ENCODE assay signal across 8 cellular contexts in genomic region chr22:20298803-20299735, GRCh38. TPM values are rescaled to one million over a fixed set of nuclear protein-coding genes. Genes with fewer than 3 reads are reported as not detected.
DNase-seq lines count a peak whose midpoint lies in the region; ATAC-seq and TF ChIP-seq lines count a peak whose summit lies in the region.

No MANE protein-coding gene starts in this region.

- DNase-seq in DMS53 (lab: John Stamatoyannopoulos, UW) (peak; percentile 80), NCI-H2171 treated with DMSO at 0.1 percent for 48 hours (lab: John Stamatoyannopoulos, UW) (peak; percentile 84), kidney epithelial cell (ENCODE audit: low read depth) (no peak)
- peak; percentile 88 for DNase-seq in central memory CD4-positive, alpha-beta T cell
- DNase-seq in stimulated activated CD4-positive, alpha-beta T cell treated with anti-CD3 and anti-CD28 coated beads, Interleukin-15, amount 100 ng/mL, for 48 hours (ENCODE audit: low read depth in 2 of 2) = peak; percentile 82 to 88

- peak overlapping the region; percentile 36 for H3K4me3 ChIP-seq in kidney epithelial cell (ENCODE audit: low read depth, low read length)

- TF ChIP-seq CTCF in kidney epithelial cell (IDR thresholded peaks at IDR 0.05; ENCODE audit: insufficient read depth, low read length, poor library complexity, severe bottlenecking) = no peak

- ATAC-seq in HG02759 (IDR thresholded peaks at IDR 0.05; ENCODE audit: unreplicated experiment) = peak; percentile 75
- ATAC-seq in activated CD4-positive, CD25-positive, alpha-beta regulatory T cell treated with anti-CD3 and anti-CD28 coated beads, Interleukin-2, amount 50 U/mL, for 24 hours = peak; percentile 89
- no peak for ATAC-seq in HG03442 (IDR thresholded peaks at IDR 0.05; ENCODE audit: unreplicated experiment)

- H3K27me3 ChIP-seq in kidney epithelial cell (ENCODE audit: control insufficient read depth, insufficient read depth, low read length) = peaks cover 54% of the 10 kb centered on the region

- no peaks in the 10 kb centered on the region for H3K36me3 ChIP-seq in kidney epithelial cell (ENCODE audit: control insufficient read depth, insufficient read depth, low read length)

RNA-seq across cellular contexts. Expression of gene DGCR6L, which starts 20.8 kb away (rescaled TPM):
- 83.5 and 100 TPM in 2 replicates for total RNA-seq in kidney epithelial cell

RNA-seq across cellular contexts. Expression of gene RTN4R, which starts 31.0 kb away (rescaled TPM):
- total RNA-seq in kidney epithelial cell = 18.2 and 22.9 TPM in 2 replicates
